Comparison of ENCODE assay signal across 8 cellular contexts in genomic region chr17:75261336-75262111, GRCh38.
DNase-seq lines count a peak whose midpoint lies in the region; ATAC-seq and TF ChIP-seq lines count a peak whose summit lies in the region.

Gene GGA3 (minus strand): TSS chr17:75261606. CDS start chr17:75261587, 19 bp downstream.
Gene MRPS7 (plus strand): TSS chr17:75261879. CDS start chr17:75261901, 22 bp downstream.

- peak; percentile 84 for TF ChIP-seq POLR2A in GM19193 (IDR thresholded peaks at IDR 0.05; ENCODE audit: extremely low read depth, insufficient read depth, insufficient read length)

- ATAC-seq in HG03439 (IDR thresholded peaks at IDR 0.05; ENCODE audit: unreplicated experiment): peak; percentile 87

- peak; percentile 78 for DNase-seq in AG09319 (ENCODE audit: extremely low read depth, low read depth)
- DNase-seq in NCI-H510A (lab: John Stamatoyannopoulos, UW): peak; percentile 90
- peak; percentile 93 for DNase-seq in activated CD4-positive, alpha-beta T cell treated with anti-CD3 and anti-CD28 coated beads for 1 hour
- DNase-seq in cerebellar nuclear complex (lab: John Stamatoyannopoulos, UW): peak; percentile 65 to 94
- DNase-seq in kidney glomerular epithelial cell (lab: John Stamatoyannopoulos, UW): peak; percentile 89
- DNase-seq in stimulated activated CD4-positive, alpha-beta T cell treated with anti-CD3 and anti-CD28 coated beads, Interleukin-1b, Interleukin-23, amount 100 ng/mL, for 1 hour (ENCODE audit: low read depth in 2 of 2): peak; percentile 88

- no peak for TF ChIP-seq CTCF in AG09319 (IDR thresholded peaks at IDR 0.05; ENCODE audit: low read depth, low read length)

Comparison
In these comparisons a context has a peak if more than half of its experiments do, and no peak if none do; other contexts are left out.
1. Peak in every context shown above with its lines: DNase-seq and ATAC-seq.